ENCODE assay signal across 1 cellular context in the genomic region with DNA sequence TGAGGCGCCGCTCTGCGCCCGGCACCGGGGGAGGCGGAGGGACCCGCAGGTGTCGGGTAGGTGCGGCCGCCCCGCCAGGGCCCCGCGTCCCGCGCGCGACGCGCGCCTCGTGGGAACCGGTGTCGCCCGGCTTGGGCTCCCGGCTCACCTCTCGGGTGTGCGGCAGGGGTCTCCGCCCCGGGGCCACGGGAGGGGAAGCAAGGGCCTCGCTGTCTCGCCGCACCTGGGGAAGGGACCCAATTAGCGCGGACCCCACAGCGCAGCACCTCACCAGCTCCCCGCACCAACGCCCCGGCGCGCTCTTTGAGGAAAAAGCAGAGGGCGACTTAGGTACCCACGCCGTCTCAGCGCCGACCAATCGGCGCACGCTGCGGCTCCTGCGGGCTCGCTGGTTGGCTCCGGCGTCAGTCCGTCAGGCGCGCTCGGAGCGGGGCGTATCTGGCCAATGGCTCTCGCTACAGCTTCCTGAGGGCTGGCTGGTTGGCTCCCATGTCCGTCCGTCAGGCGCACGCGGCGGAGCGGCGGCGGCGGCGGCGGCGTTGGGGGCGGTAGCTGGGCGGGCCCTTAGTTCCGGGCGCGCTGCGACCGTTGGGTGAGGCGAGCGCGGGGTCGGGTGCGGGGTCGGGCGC.
TF ChIP-seq lines count a peak whose summit lies in the region.

A gene with protein sequence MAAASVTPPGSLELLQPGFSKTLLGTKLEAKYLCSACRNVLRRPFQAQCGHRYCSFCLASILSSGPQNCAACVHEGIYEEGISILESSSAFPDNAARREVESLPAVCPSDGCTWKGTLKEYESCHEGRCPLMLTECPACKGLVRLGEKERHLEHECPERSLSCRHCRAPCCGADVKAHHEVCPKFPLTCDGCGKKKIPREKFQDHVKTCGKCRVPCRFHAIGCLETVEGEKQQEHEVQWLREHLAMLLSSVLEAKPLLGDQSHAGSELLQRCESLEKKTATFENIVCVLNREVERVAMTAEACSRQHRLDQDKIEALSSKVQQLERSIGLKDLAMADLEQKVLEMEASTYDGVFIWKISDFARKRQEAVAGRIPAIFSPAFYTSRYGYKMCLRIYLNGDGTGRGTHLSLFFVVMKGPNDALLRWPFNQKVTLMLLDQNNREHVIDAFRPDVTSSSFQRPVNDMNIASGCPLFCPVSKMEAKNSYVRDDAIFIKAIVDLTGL (plus strand): TSS at position 567 of the 629 bp plus-strand sequence. CDS start 12,225 bp downstream, outside the sequence.

TF ChIP-seq in WTC11, 78 proteins besides CTCF, POLR2A, EP300 and RAD21 (continued from another document):
- TF ChIP-seq ZNF396 (CRISPR knock-in tag; IDR thresholded peaks at IDR 0.05; ENCODE audit: borderline replicate concordance) (no peak), ETV6 (CRISPR knock-in tag; IDR thresholded peaks at IDR 0.05) (0 out of 2 replicates have a peak, but pooled peaks have one; percentile 15), ATF1 (CRISPR knock-in tag; IDR thresholded peaks at IDR 0.05) (no peak), SP1 (CRISPR knock-in tag; conservative IDR thresholded peaks at IDR 0.05) (peak; percentile 78), TEAD1 (CRISPR knock-in tag; IDR thresholded peaks at IDR 0.05) (peak; percentile 82), ZNF121 (CRISPR knock-in tag; IDR thresholded peaks at IDR 0.05) (no peak), JUN (CRISPR knock-in tag; IDR thresholded peaks at IDR 0.05) (no peak), GTF2I (CRISPR knock-in tag; conservative IDR thresholded peaks at IDR 0.05) (no peak), MLX (CRISPR knock-in tag; IDR thresholded peaks at IDR 0.05) (no peak), NFE2L1 (CRISPR knock-in tag; IDR thresholded peaks at IDR 0.05) (no peak), USF2 (CRISPR knock-in tag; IDR thresholded peaks at IDR 0.05) (peak; percentile 62), CBFB (CRISPR knock-in tag; IDR thresholded peaks at IDR 0.05; ENCODE audit: low read depth) (no peak), HMGXB4 (CRISPR knock-in tag; IDR thresholded peaks at IDR 0.05) (no peak; the same call in 1 of the 2 replicates), TEAD4 (CRISPR knock-in tag; IDR thresholded peaks at IDR 0.05) (no peak), ATF6 (CRISPR knock-in tag; IDR thresholded peaks at IDR 0.05) (no peak), NFATC4 (CRISPR knock-in tag; IDR thresholded peaks at IDR 0.05) (no peak), NR2C2 (CRISPR knock-in tag; IDR thresholded peaks at IDR 0.05) (no peak), ZNF219 (CRISPR knock-in tag; IDR thresholded peaks at IDR 0.05; ENCODE audit: borderline replicate concordance) (0 out of 2 replicates have a peak, but pooled peaks have one; percentile 22), SMAD3 (CRISPR knock-in tag; IDR thresholded peaks at IDR 0.05; ENCODE audit: borderline replicate concordance) (no peak), MXD4 (CRISPR knock-in tag; IDR thresholded peaks at IDR 0.05; ENCODE audit: borderline replicate concordance) (no peak), ZNF281 (CRISPR knock-in tag; IDR thresholded peaks at IDR 0.05) (no peak), ZBTB21 (CRISPR knock-in tag; IDR thresholded peaks at IDR 0.05; ENCODE audit: borderline replicate concordance) (no peak)
- TF ChIP-seq, protein P1, sequence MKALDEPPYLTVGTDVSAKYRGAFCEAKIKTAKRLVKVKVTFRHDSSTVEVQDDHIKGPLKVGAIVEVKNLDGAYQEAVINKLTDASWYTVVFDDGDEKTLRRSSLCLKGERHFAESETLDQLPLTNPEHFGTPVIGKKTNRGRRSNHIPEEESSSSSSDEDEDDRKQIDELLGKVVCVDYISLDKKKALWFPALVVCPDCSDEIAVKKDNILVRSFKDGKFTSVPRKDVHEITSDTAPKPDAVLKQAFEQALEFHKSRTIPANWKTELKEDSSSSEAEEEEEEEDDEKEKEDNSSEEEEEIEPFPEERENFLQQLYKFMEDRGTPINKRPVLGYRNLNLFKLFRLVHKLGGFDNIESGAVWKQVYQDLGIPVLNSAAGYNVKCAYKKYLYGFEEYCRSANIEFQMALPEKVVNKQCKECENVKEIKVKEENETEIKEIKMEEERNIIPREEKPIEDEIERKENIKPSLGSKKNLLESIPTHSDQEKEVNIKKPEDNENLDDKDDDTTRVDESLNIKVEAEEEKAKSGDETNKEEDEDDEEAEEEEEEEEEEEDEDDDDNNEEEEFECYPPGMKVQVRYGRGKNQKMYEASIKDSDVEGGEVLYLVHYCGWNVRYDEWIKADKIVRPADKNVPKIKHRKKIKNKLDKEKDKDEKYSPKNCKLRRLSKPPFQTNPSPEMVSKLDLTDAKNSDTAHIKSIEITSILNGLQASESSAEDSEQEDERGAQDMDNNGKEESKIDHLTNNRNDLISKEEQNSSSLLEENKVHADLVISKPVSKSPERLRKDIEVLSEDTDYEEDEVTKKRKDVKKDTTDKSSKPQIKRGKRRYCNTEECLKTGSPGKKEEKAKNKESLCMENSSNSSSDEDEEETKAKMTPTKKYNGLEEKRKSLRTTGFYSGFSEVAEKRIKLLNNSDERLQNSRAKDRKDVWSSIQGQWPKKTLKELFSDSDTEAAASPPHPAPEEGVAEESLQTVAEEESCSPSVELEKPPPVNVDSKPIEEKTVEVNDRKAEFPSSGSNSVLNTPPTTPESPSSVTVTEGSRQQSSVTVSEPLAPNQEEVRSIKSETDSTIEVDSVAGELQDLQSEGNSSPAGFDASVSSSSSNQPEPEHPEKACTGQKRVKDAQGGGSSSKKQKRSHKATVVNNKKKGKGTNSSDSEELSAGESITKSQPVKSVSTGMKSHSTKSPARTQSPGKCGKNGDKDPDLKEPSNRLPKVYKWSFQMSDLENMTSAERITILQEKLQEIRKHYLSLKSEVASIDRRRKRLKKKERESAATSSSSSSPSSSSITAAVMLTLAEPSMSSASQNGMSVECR (CRISPR knock-in tag; IDR thresholded peaks at IDR 0.05; ENCODE audit: borderline replicate concordance) = 0 out of 2 replicates have a peak, but pooled peaks have one; percentile 81
- TF ChIP-seq, protein P2, sequence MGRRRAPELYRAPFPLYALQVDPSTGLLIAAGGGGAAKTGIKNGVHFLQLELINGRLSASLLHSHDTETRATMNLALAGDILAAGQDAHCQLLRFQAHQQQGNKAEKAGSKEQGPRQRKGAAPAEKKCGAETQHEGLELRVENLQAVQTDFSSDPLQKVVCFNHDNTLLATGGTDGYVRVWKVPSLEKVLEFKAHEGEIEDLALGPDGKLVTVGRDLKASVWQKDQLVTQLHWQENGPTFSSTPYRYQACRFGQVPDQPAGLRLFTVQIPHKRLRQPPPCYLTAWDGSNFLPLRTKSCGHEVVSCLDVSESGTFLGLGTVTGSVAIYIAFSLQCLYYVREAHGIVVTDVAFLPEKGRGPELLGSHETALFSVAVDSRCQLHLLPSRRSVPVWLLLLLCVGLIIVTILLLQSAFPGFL (CRISPR knock-in tag; IDR thresholded peaks at IDR 0.05; ENCODE audit: borderline replicate concordance) = no peak
- TF ChIP-seq, protein P3, sequence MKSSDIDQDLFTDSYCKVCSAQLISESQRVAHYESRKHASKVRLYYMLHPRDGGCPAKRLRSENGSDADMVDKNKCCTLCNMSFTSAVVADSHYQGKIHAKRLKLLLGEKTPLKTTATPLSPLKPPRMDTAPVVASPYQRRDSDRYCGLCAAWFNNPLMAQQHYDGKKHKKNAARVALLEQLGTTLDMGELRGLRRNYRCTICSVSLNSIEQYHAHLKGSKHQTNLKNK (CRISPR knock-in tag; IDR thresholded peaks at IDR 0.05) = no peak
